ENCODE assay signal across 23 cellular contexts in the genomic region with DNA sequence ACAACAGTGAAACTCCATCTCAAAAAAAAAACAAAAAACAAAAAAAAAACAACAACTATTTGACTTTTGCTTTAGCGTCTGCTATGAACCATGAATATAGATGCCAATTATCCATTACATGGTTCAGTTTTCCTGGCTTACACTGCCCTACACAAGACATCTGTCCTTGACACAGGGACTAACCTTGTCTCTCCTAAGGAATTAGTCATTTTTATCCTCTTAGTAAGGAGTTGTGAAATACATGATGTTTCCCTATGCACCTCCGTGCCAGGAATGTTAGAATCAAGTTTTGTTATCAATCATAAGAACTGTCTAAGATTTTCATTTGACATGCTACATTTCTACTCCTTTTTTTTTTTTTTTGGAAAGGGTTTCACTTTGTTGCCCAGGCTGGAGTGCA.
"Had no signal": no experiment of that assay in that cellular context is flagged by ENCODE, and none has a peak within 500 bp of the region (broad histone marks: within the 10 kb centered on the region; RNA-seq: fewer than 3 reads in every experiment).

No MANE protein-coding gene starts in this region.

- H3K9me3 Mint-ChIP-seq: activated T-cell treated with anti-CD3 and anti-CD28 coated beads, Interleukin-2, amount 50 U/mL, for 4 hours; activated T-helper 2 cell treated with anti-CD3 and anti-CD28 coated beads, Interferon-gamma antibody, Interleukin-2, Interleukin-4, amounts not matched to agents 10 μg/mL and 5 μg/mL and 100 μg/mL, durations not matched to agents 14 hours and 24 hours and 36 hours; stimulated activated naive CD8-positive, alpha-beta T cell treated with anti-CD3 and anti-CD28 coated beads, Interleukin-15, Interleukin-2, amounts not matched to agents 100 ng/mL and 50 ng/mL, for 24 hours had no signal

- H3K79me2 ChIP-seq: parathyroid adenoma had no signal

- DNase-seq: activated B cell treated with CpG ODN at 0.5 μM for 24 hours; activated CD4-positive, alpha-beta T cell treated with anti-CD3 and anti-CD28 coated beads for 36 hours; activated CD4-positive, alpha-beta T cell treated with anti-CD3 and anti-CD28 coated beads, Interleukin-2, amount 50 U/mL, for 4 hours; activated CD8-positive, alpha-beta memory T cell treated with anti-CD3 and anti-CD28 coated beads, Interleukin-2, amount 50 U/mL, for 48 hours; activated naive CD4-positive, alpha-beta T cell; activated naive CD8-positive, alpha-beta T cell treated with anti-CD3 and anti-CD28 coated beads for 36 hours; activated T-cell treated with anti-CD3 and anti-CD28 coated beads, Interleukin-2, amount 50 U/mL, for 4 hours; body of pancreas; caudate nucleus; effector memory CD4-positive, alpha-beta T cell; gastrocnemius medialis; left colon; mesendoderm; mucosa of descending colon; nephron progenitor cell; right cardiac atrium; stimulated activated CD4-positive, alpha-beta T cell treated with anti-CD3 and anti-CD28 coated beads, Interleukin-12 subunit alpha, Interleukin-12 subunit beta, amount 100 ng/mL, for 4 hours; substantia nigra; T-helper 9 cell; thyroid gland had no signal

- H3K27ac Mint-ChIP-seq: activated B cell treated with CpG ODN at 0.5 μM for 24 hours; activated CD4-positive, alpha-beta T cell treated with anti-CD3 and anti-CD28 coated beads for 36 hours; activated naive CD8-positive, alpha-beta T cell treated with anti-CD3 and anti-CD28 coated beads for 36 hours; activated T-helper 2 cell treated with anti-CD3 and anti-CD28 coated beads, Interferon-gamma antibody, Interleukin-2, Interleukin-4, amounts not matched to agents 10 μg/mL and 5 μg/mL and 100 μg/mL, durations not matched to agents 14 hours and 24 hours and 36 hours; nephron progenitor cell; stimulated activated naive CD8-positive, alpha-beta T cell treated with anti-CD3 and anti-CD28 coated beads, Interleukin-15, Interleukin-2, amounts not matched to agents 100 ng/mL and 50 ng/mL, for 24 hours had no signal

- H3K36me3 ChIP-seq: gastrocnemius medialis, thyroid gland had no signal

- H3K9me3 ChIP-seq: body of pancreas, gastrocnemius medialis, mucosa of descending colon, thyroid gland had no signal

- H2AFZ ChIP-seq: parathyroid adenoma had no signal

- H3K4me3 ChIP-seq: body of pancreas, gastrocnemius medialis, mucosa of descending colon, thyroid gland had no signal

- H3K27me3 ChIP-seq: body of pancreas, gastrocnemius medialis, thyroid gland had no signal

- H3K27ac ChIP-seq: body of pancreas, gastrocnemius medialis, parathyroid adenoma, thyroid gland had no signal

- H3K4me1 ChIP-seq: body of pancreas, gastrocnemius medialis, parathyroid adenoma, thyroid gland had no signal

- ATAC-seq: activated CD4-positive, alpha-beta T cell treated with anti-CD3 and anti-CD28 coated beads for 36 hours; activated T-cell treated with anti-CD3 and anti-CD28 coated beads, Interleukin-2, amount 50 U/mL, for 4 hours; body of pancreas; gastrocnemius medialis; left colon; mucosa of descending colon; right cardiac atrium had no signal

- H3K9ac ChIP-seq: parathyroid adenoma had no signal

- H3K36me3 Mint-ChIP-seq: activated naive CD8-positive, alpha-beta T cell treated with anti-CD3 and anti-CD28 coated beads for 36 hours had no signal
